Comparison of ENCODE assay signal across 9 cellular contexts in the genomic region with DNA sequence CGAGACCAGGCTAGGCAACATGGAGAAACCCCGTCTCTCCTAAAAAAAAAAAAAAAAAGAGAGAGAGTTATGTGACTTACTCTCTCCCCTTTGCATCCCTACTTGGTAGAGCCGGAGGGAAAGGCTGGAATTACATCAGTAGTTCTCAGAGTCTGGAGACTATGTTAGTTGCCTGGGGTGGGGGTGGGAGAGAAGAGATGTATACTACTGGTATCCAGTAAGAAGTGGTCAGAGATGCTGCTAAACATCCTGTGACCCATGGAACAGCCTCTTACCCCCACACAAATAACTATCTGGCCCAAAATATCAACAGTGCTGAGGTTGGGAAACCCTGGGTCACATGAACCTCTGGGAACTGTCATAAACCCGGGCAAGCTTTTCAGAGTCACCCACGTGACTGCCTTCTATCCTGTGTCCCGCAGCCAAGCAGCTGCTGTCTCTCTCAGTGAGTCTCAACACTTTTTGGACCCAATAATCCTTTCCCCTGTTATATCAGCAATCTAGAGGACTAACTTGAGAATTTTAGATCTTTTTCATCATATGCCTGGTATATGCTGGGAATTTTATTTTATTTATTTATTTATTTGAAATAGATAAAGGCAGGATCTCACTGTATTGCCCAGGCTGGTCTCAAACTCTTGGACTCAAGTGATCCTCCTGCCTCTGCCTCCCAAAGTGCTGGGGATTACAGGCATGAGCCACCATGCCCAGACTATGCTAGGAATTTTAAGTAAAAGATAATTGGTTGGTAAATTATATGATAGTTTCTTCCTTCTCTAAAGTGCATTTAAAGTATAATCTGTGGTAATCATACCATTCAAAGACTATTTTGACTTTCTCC. TPM values are rescaled to one million over a fixed set of nuclear protein-coding genes. Genes with fewer than 3 reads are reported as not detected.
DNase-seq lines count a peak whose midpoint lies in the region; ATAC-seq and TF ChIP-seq lines count a peak whose summit lies in the region.
"Had no signal": no experiment of that assay in that cellular context is flagged by ENCODE, and none has a peak within 500 bp of the region (broad histone marks: within the 10 kb centered on the region; RNA-seq: fewer than 3 reads in every experiment).

No MANE protein-coding gene starts in this region.

- no peaks in the 10 kb centered on the region for H3K9me2 ChIP-seq in GM23248 (ENCODE audit: insufficient read depth)

- 15 to 20% methylated on average over 6 of the region's 6 CpGs for WGBS in GM23248 (ENCODE audit: low coverage in 1 of 2, low lambda C conversion rate in 2 of 2, missing lambda C conversion rate in 2 of 2), 2 experiments

- ATAC-seq in gastrocnemius medialis = peak; percentile 98
- ATAC-seq in HG02870 (IDR thresholded peaks at IDR 0.05; ENCODE audit: unreplicated experiment) = no peak
- no peak for ATAC-seq in HG03354 (IDR thresholded peaks at IDR 0.05; ENCODE audit: poor library complexity, severe bottlenecking, unreplicated experiment)
- ATAC-seq: HCT116 had no signal

- H3K9me3 ChIP-seq in GM23248 (ENCODE audit: low read depth) = no peaks in the 10 kb centered on the region
- H3K9me3 ChIP-seq in SJCRH30 (replicated peaks) = no peaks in the 10 kb centered on the region
- H3K9me3 ChIP-seq in left ventricle myocardium inferior (replicated peaks) = no peaks in the 10 kb centered on the region
- H3K9me3 ChIP-seq in gastrocnemius medialis = no peaks in the 10 kb centered on the region

- TF ChIP-seq CTCF in left ventricle myocardium inferior (IDR thresholded peaks at IDR 0.05; ENCODE audit: borderline replicate concordance) (no peak), gastrocnemius medialis (IDR thresholded peaks at IDR 0.05 in 4 of 5, conservative IDR thresholded peaks at IDR 0.05 in 1 of 5) (no peak)

- no peaks in the 10 kb centered on the region for H3K79me2 ChIP-seq in GM23248 (ENCODE audit: insufficient read depth)

- H3K27ac ChIP-seq in GM23248 = 0 out of 2 replicates have a peak overlapping the region, but pooled peaks have one; percentile 34
- no peak overlapping the region for H3K27ac ChIP-seq in SJCRH30
- H3K27ac ChIP-seq in left ventricle myocardium inferior (replicated peaks) = peak overlapping the region; percentile 71
- H3K27ac ChIP-seq in gastrocnemius medialis = peak overlapping the region; percentile 85 to 96 (median 90)

- H3K27me3 ChIP-seq in GM23248 (replicated peaks; ENCODE audit: insufficient read depth) (no peaks in the 10 kb centered on the region), SJCRH30 (no peaks in the 10 kb centered on the region), left ventricle myocardium inferior (ENCODE audit: low read depth) (no peaks in the 10 kb centered on the region), gastrocnemius medialis (no peaks in the 10 kb centered on the region)

- no peak overlapping the region; the same call in 1 of the 2 replicates for H2AFZ ChIP-seq in GM23248

- DNase-seq in GM23248 (peak; percentile 86), SJCRH30 (peak; percentile 38 to 62), left ventricle myocardium inferior (peak; percentile 73), gastrocnemius medialis (peak; percentile 91 to 92), kidney glomerular epithelial cell (lab: John Stamatoyannopoulos, UW) (no peak), HPDE6-E6E7 (ENCODE audit: extremely low spot score) (no peak)

- H3F3A ChIP-seq in GM23248 (ENCODE audit: insufficient read depth) = peaks cover 35% of the 10 kb centered on the region

- no peaks in the 10 kb centered on the region for H4K20me1 ChIP-seq in GM23248 (ENCODE audit: insufficient read depth)

- peak in 1 of 2 donors; percentile 44 for TF ChIP-seq POLR2A in gastrocnemius medialis (IDR thresholded peaks at IDR 0.05)

- H3K4me1 ChIP-seq in GM23248 (ENCODE audit: insufficient read depth) (no peaks in the 10 kb centered on the region), SJCRH30 (no peaks in the 10 kb centered on the region), left ventricle myocardium inferior (peaks cover 35% of the 10 kb centered on the region), gastrocnemius medialis (peaks cover 21 to 23% of the 10 kb centered on the region in 2 donors)

- H3K36me3 ChIP-seq in GM23248 (ENCODE audit: low read depth) (peaks cover 8% of the 10 kb centered on the region), SJCRH30 (peaks cover 9% of the 10 kb centered on the region), left ventricle myocardium inferior (peaks cover 32% of the 10 kb centered on the region), gastrocnemius medialis (peaks cover 0 to 23% of the 10 kb centered on the region in 2 donors)

- peak overlapping the region; percentile 7 for H3K4me2 ChIP-seq in GM23248 (ENCODE audit: unreplicated experiment)

- intact Hi-C loops in left ventricle myocardium inferior (cut with micrococcal nuclease) = no loop called here
- intact Hi-C loops in gastrocnemius medialis (cut with DNase I; ENCODE audit: low total_unique reads) = loop anchor here (1.0 to 10.0 kb wide), 2 partner anchors 8 to 1743 kb away; no protein-coding TSS in a partner anchor

- no peak overlapping the region for H3K4me3 ChIP-seq in GM23248
- no peak overlapping the region for H3K4me3 ChIP-seq in SJCRH30
- H3K4me3 ChIP-seq in left ventricle myocardium inferior = no peak overlapping the region
- no peak overlapping the region for H3K4me3 ChIP-seq in gastrocnemius medialis

- no peak overlapping the region for H3K9ac ChIP-seq in GM23248

- in situ Hi-C loops in GM23248 (cut with MboI) = no loop called here
- in situ Hi-C loops in gastrocnemius medialis (cut with MboI; ENCODE audit: low sequenced_read_pairs in 4 of 4) = no loop called here

RNA-seq across cellular contexts. Expression of a gene that starts 8.7 kb away (rescaled TPM):
- total RNA-seq in GM23248 (2014; rRNA removed; shearing (Covaris generic)) = 98.1 and 113 TPM in 2 replicates
- polyA plus RNA-seq in GM23248 (2016; fragmentation: Nextera tagmentation; extraction: Ambion mirVana) = 1,585 and 1,606 TPM in 2 replicates
- total RNA-seq in SJCRH30 (2014; rRNA removed; shearing (Covaris generic)) = 107 and 142 TPM in 2 replicates
- total RNA-seq in left ventricle myocardium inferior (1,125 TPM), gastrocnemius medialis (100 to 1,000 TPM; 222 to 842 (median 375) TPM)

RNA-seq across cellular contexts. Expression of a gene that starts 14.8 kb away (rescaled TPM):
- not detected in 2 replicates for total RNA-seq in GM23248 (2014; rRNA removed; shearing (Covaris generic))
- polyA plus RNA-seq in GM23248 (2016; fragmentation: Nextera tagmentation; extraction: Ambion mirVana) = not detected in 2 replicates
- not detected in 2 replicates for total RNA-seq in SJCRH30 (2014; rRNA removed; shearing (Covaris generic))
- not detected for total RNA-seq in left ventricle myocardium inferior
- not detected for total RNA-seq in gastrocnemius medialis

RNA-seq across cellular contexts. Expression of a gene that starts 37.1 kb away (rescaled TPM):
- not detected in 2 replicates for total RNA-seq in GM23248 (2014; rRNA removed; shearing (Covaris generic))
- polyA plus RNA-seq in GM23248 (2016; fragmentation: Nextera tagmentation; extraction: Ambion mirVana) = 0.06 TPM in 1 of 2 replicates, not detected in the other
- total RNA-seq in SJCRH30 (2014; rRNA removed; shearing (Covaris generic)) = 0.08 and 0.10 TPM in 2 replicates
- total RNA-seq in left ventricle myocardium inferior (0.14 TPM), gastrocnemius medialis (under 1 TPM in 1 of 4 donors, not detected in 3; 0.22 TPM)

Comparison
In these comparisons a context has a peak if more than half of its experiments do, and no peak if none do; other contexts are left out.
1. DNase-seq: peak in GM23248 (single experiment), SJCRH30 (2 of 2), left ventricle myocardium inferior (single experiment) and gastrocnemius medialis (2 of 2); none in kidney glomerular epithelial cell (single experiment) and HPDE6-E6E7 (single experiment).
2. ATAC-seq: peak in gastrocnemius medialis (2 of 2); none in HG02870 (single experiment) and HG03354 (single experiment).